16 cellular contexts compared by ENCODE assay signal in the genomic region with DNA sequence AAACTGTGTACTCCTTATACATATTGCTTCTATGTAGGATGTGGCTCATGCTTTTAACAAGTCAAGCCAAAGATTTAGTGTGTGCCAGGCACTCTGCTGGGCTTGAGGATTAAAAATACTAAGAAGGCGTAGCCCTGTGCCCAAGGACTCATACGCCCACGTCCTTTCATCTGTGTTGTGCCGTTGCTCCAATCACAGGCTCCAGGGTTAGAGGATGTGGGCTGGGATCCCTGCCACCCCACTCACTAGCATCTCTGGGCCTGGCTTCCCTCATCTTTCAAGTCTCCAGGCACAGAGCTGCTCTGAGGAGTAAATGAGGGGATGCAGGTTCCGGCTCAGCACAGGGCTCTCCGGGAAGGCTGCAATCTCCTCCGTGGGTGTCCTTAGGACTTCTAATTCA.
DNase-seq lines count a peak whose midpoint lies in the region; ATAC-seq and TF ChIP-seq lines count a peak whose summit lies in the region.
"Had no signal": no experiment of that assay in that cellular context is flagged by ENCODE, and none has a peak within 500 bp of the region (broad histone marks: within the 10 kb centered on the region; RNA-seq: fewer than 3 reads in every experiment).

No MANE protein-coding gene starts in this region.

- no peak overlapping the region for H3K4me2 ChIP-seq in DND-41 (ENCODE audit: insufficient read depth, low read length)
- H3K4me2 ChIP-seq: PC-9 had no signal

- peak; percentile 63 for DNase-seq in DND-41
- peak; percentile 2 for DNase-seq in RWPE2 (ENCODE audit: low spot score)
- DNase-seq in omental fat pad (ENCODE audit: low spot score): peak; percentile 6
- peak; percentile 11 for DNase-seq in upper lobe of right lung
- no peak for DNase-seq in AG08396 (ENCODE audit: low spot score)
- no peak for DNase-seq in Ammon's horn (ENCODE audit: low spot score)
- DNase-seq: CD4-positive, alpha-beta memory T cell; DMS153; HFFc6; NCI-H1417 treated with DMSO at 0.1 percent for 48 hours; NCI-H187 treated with DMSO at 0.1 percent for 48 hours; NCI-H345; NCI-H526; PC-9 had no signal

- H3K27me3 ChIP-seq in DND-41 (ENCODE audit: insufficient read depth, low read length, poor library complexity) (no peaks in the 10 kb centered on the region), RWPE2 (ENCODE audit: insufficient read depth, poor library complexity, severe bottlenecking) (peaks cover 2% of the 10 kb centered on the region), upper lobe of right lung (no peaks in the 10 kb centered on the region)

- intact Hi-C loops in upper lobe of right lung (cut with DNase I): no loop called here

- H3K36me3 ChIP-seq in DND-41 (ENCODE audit: insufficient read depth, low read length) (no peaks in the 10 kb centered on the region), RWPE2 (ENCODE audit: low read depth) (no peaks in the 10 kb centered on the region), upper lobe of right lung (no peaks in the 10 kb centered on the region)
- H3K36me3 ChIP-seq: SJSA1 had no signal

- H4K20me1 ChIP-seq in DND-41 (ENCODE audit: insufficient read depth, low read length): no peaks in the 10 kb centered on the region

- H3K4me1 ChIP-seq in DND-41 (ENCODE audit: insufficient read depth, low read length): no peaks in the 10 kb centered on the region
- no peaks in the 10 kb centered on the region for H3K4me1 ChIP-seq in RWPE2 (ENCODE audit: insufficient read depth, poor library complexity, severe bottlenecking)
- no peaks in the 10 kb centered on the region for H3K4me1 ChIP-seq in upper lobe of right lung
- H3K4me1 ChIP-seq: SJSA1 had no signal

- H3K9me3 ChIP-seq in DND-41 (ENCODE audit: insufficient read depth, low read length, severe bottlenecking) (no peaks in the 10 kb centered on the region), RWPE2 (ENCODE audit: severe bottlenecking) (no peaks in the 10 kb centered on the region), upper lobe of right lung (no peaks in the 10 kb centered on the region)

- TF ChIP-seq CTCF in DND-41 (IDR thresholded peaks at IDR 0.05; ENCODE audit: borderline replicate concordance, extremely low read depth, low read length, poor library complexity, severe bottlenecking) (no peak), RWPE2 (IDR thresholded peaks at IDR 0.05; ENCODE audit: poor library complexity, severe bottlenecking) (no peak), omental fat pad (IDR thresholded peaks at IDR 0.05) (no peak), upper lobe of right lung (IDR thresholded peaks at IDR 0.05) (no peak)

- H3K79me2 ChIP-seq in DND-41 (ENCODE audit: insufficient read depth, low read length): no peaks in the 10 kb centered on the region

- no peak overlapping the region for H2AFZ ChIP-seq in DND-41 (ENCODE audit: low read depth, low read length)
- H2AFZ ChIP-seq: PC-9 had no signal

- peak; percentile 98 for ATAC-seq in DND-41 (ENCODE audit: insufficient read depth, low read depth)
- ATAC-seq in RWPE2 (ENCODE audit: low read depth): no peak
- no peak for ATAC-seq in omental fat pad (ENCODE audit: low FRiP score)
- no peak for ATAC-seq in upper lobe of right lung
- ATAC-seq in HG02678 (IDR thresholded peaks at IDR 0.05; ENCODE audit: unreplicated experiment): no peak

- H3K4me3 ChIP-seq in DND-41 (ENCODE audit: low read depth in 1 of 2, low read length in 2 of 2) (no peak overlapping the region), RWPE2 (ENCODE audit: severe bottlenecking) (no peak overlapping the region), upper lobe of right lung (no peak overlapping the region)
- H3K4me3 ChIP-seq: PC-9, SJSA1 had no signal

- H3K9ac ChIP-seq in DND-41 (ENCODE audit: low read depth, low read length): no peak overlapping the region

- H3K27ac ChIP-seq in DND-41 (ENCODE audit: low read length) (no peak overlapping the region), RWPE2 (ENCODE audit: poor library complexity, severe bottlenecking) (no peak overlapping the region), upper lobe of right lung (no peak overlapping the region)
- H3K27ac ChIP-seq: PC-9, SJSA1 had no signal

Comparison
In these comparisons a context has a peak if more than half of its experiments do, and no peak if none do; other contexts are left out.
1. DNase-seq: peak in DND-41 (single experiment), RWPE2 (single experiment), omental fat pad (single experiment) and upper lobe of right lung (single experiment); none in AG08396 (single experiment) and Ammon's horn (single experiment).